In genomic region chr12:17348311-17348710, GRCh38 we compare ENCODE assay signal across 10 cellular contexts.
"Had no signal": no experiment of that assay in that cellular context is flagged by ENCODE, and none has a peak within 500 bp of the region (broad histone marks: within the 10 kb centered on the region; RNA-seq: fewer than 3 reads in every experiment).

No MANE protein-coding gene starts in this region.

- H3K9me3 ChIP-seq: HAP-1 had no signal

- H3K4me3 ChIP-seq: GM23248, HAP-1, K562 had no signal

- DNase-seq: GM23248, GOT3, H7, HFFc6, IMR-90, KG1 had no signal

- H3K36me3 ChIP-seq: HAP-1 had no signal

- FAIRE-seq: HTR-8/SVneo, K562 had no signal

- H3K27ac ChIP-seq: GM23248 had no signal

- ATAC-seq: HCT116, K562 had no signal
